18 cellular contexts compared by ENCODE assay signal in the genomic region with DNA sequence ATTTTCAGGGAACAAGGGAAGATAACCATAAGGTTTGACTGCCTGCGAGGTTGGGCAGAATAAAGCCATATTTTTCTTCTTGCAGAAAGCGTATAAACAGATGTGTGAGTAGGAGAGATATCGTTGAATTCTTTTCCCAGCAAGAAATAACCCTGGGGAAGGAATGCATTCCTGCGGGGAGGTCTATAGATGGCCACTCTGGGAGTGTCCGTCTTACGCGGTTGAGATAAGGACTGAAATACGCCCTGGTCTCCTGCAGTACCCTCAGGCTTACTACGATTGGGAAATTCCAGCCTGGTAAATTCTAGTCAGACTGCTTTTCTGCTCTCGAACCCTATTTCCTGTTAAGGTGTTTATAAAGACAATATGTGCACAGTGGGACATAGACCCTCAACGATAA.
DNase-seq lines count a peak whose midpoint lies in the region; TF ChIP-seq lines count a peak whose summit lies in the region.
"Had no signal": no experiment of that assay in that cellular context is flagged by ENCODE, and none has a peak within 500 bp of the region (broad histone marks: within the 10 kb centered on the region; RNA-seq: fewer than 3 reads in every experiment).

No MANE protein-coding gene starts in this region.

- intact Hi-C loops in CD14-positive monocyte (cut with micrococcal nuclease), result no loop called here

- no peak overlapping the region for H4K91ac ChIP-seq in trophoblast cell (ENCODE audit: low read depth, low read length)

- no peak overlapping the region for H4K12ac ChIP-seq in trophoblast cell (ENCODE audit: low read depth, low read length)

- no peaks in the 10 kb centered on the region for H3K36me3 ChIP-seq in trophoblast cell (ENCODE audit: control insufficient read depth in 1 of 2, insufficient read depth in 2 of 2, low read length in 2 of 2)
- H3K36me3 ChIP-seq: BE2C, BLaER1 had no signal

- H3K4me1 ChIP-seq in trophoblast cell (ENCODE audit: control insufficient read depth in 1 of 2, insufficient read depth in 2 of 2, low read length in 2 of 2), result no peaks in the 10 kb centered on the region
- H3K4me1 ChIP-seq: BE2C, BLaER1, Caco-2 had no signal

- no peak overlapping the region for H3K4ac ChIP-seq in trophoblast cell (ENCODE audit: low read depth, low read length)

- H3K79me1 ChIP-seq in trophoblast cell (ENCODE audit: low read length), result no peaks in the 10 kb centered on the region

- no peak overlapping the region for H3K14ac ChIP-seq in trophoblast cell (ENCODE audit: low read length)

- H3K27ac Mint-ChIP-seq in CD14-positive monocyte, result no peak overlapping the region
- H3K27ac Mint-ChIP-seq: CD4-positive, alpha-beta T cell; CD8-positive, alpha-beta T cell had no signal

- no peak overlapping the region for H4K8ac ChIP-seq in trophoblast cell (ENCODE audit: low read depth, low read length)

- no peaks in the 10 kb centered on the region for H3K4me1 Mint-ChIP-seq in CD14-positive monocyte

- no peaks in the 10 kb centered on the region for H3K27me3 Mint-ChIP-seq in CD14-positive monocyte (ENCODE audit: low read depth in 3 of 3)
- H3K27me3 Mint-ChIP-seq: CD4-positive, alpha-beta T cell had no signal

- peaks cover 5 to 21% (median 15%) of the 10 kb centered on the region in 7 donors for H3K9me3 Mint-ChIP-seq in CD14-positive monocyte

- H2AK5ac ChIP-seq in trophoblast cell (ENCODE audit: low read length), result no peak overlapping the region

- H2BK120ac ChIP-seq in trophoblast cell (ENCODE audit: insufficient read depth, low read length, poor library complexity), result no peak overlapping the region

- H3K4me3 ChIP-seq in choroid plexus epithelial cell (ENCODE audit: low read depth, low read length) (no peak overlapping the region), trophoblast cell (ENCODE audit: low read depth, low read length) (no peak overlapping the region)
- H3K4me3 ChIP-seq: BLaER1, GM12878 had no signal

- no peak overlapping the region for H3K18ac ChIP-seq in trophoblast cell (ENCODE audit: low read length)

- H3K9me3 ChIP-seq in trophoblast cell (ENCODE audit: insufficient read depth, low read depth, low read length), result no peaks in the 10 kb centered on the region
- H3K9me3 ChIP-seq: BE2C, Caco-2 had no signal

- no peak overlapping the region for H3K27ac ChIP-seq in trophoblast cell (ENCODE audit: low read depth, low read length)
- H3K27ac ChIP-seq in caudate nucleus (ENCODE audit: low read depth, low read length), result no peak overlapping the region
- H3K27ac ChIP-seq: BLaER1 had no signal

- H3K79me2 ChIP-seq in trophoblast cell (ENCODE audit: control insufficient read depth, insufficient read depth, low read length, poor library complexity), result no peaks in the 10 kb centered on the region

- no peaks in the 10 kb centered on the region for H3K36me3 Mint-ChIP-seq in CD14-positive monocyte
- H3K36me3 Mint-ChIP-seq: CD8-positive, alpha-beta T cell had no signal

- TF ChIP-seq CTCF in choroid plexus epithelial cell (conservative IDR thresholded peaks at IDR 0.05; ENCODE audit: low read depth, low read length) (no peak), CD14-positive monocyte (IDR thresholded peaks at IDR 0.05) (no peak)

- no peak overlapping the region for H2BK5ac ChIP-seq in trophoblast cell (ENCODE audit: low read depth, low read length, poor library complexity)

- no CpG with 5 or more reads among the region's 11 CpGs for WGBS in trophoblast cell (ENCODE audit: extremely low coverage, insufficient coverage, insufficient read length)

- H3K23ac ChIP-seq in trophoblast cell (ENCODE audit: low read length), result no peak overlapping the region

- DNase-seq in NCI-H226 (peak; percentile 54), choroid plexus epithelial cell (ENCODE audit: low read depth) (peak; percentile 16), trophoblast cell (peak; percentile 2 to 49), NCI-H526 (lab: John Stamatoyannopoulos, UW) (no peak), CD14-positive monocyte (ENCODE audit: low spot score) (no peak), caudate nucleus (lab: John Stamatoyannopoulos, UW) (no peak)
- DNase-seq: 8988T; ACHN; BE2C; C1 segment of cervical spinal cord; Caco-2; Calu3; CD4-positive, alpha-beta T cell; CD8-positive, alpha-beta T cell; DMS79 treated with DMSO at 0.1 percent for 48 hours; GDM1 had no signal

- H2AFZ ChIP-seq in trophoblast cell (ENCODE audit: insufficient read depth, low read length, poor library complexity), result no peak overlapping the region

- no peaks in the 10 kb centered on the region for H3K27me3 ChIP-seq in trophoblast cell (ENCODE audit: insufficient read depth, low read length)
- H3K27me3 ChIP-seq: BE2C, BLaER1 had no signal

- H2BK12ac ChIP-seq in trophoblast cell (ENCODE audit: low read length), result no peak overlapping the region

- H3K4me2 ChIP-seq in trophoblast cell (ENCODE audit: low read length), result no peak overlapping the region
- H3K4me2 ChIP-seq: BLaER1 had no signal

- no peak overlapping the region for H3K4me3 Mint-ChIP-seq in CD14-positive monocyte
- H3K4me3 Mint-ChIP-seq: CD4-positive, alpha-beta T cell; CD8-positive, alpha-beta T cell had no signal

- H3K9ac ChIP-seq in trophoblast cell (ENCODE audit: low read length), result no peak overlapping the region
- H3K9ac ChIP-seq: BLaER1 had no signal

Comparison
In these comparisons a context has a peak if more than half of its experiments do, and no peak if none do; other contexts are left out.
1. DNase-seq: peak in NCI-H226 (single experiment), choroid plexus epithelial cell (single experiment) and trophoblast cell (2 of 2); none in NCI-H526 (0 of 2), CD14-positive monocyte (single experiment) and caudate nucleus (0 of 61).